In genomic region chr1:26220199-26220912, GRCh38 we compare ENCODE assay signal across 20 cellular contexts. TPM values are rescaled to one million over a fixed set of nuclear protein-coding genes. Genes with fewer than 3 reads are reported as not detected.
"Had no signal": no experiment of that assay in that cellular context is flagged by ENCODE, and none has a peak within 500 bp of the region (broad histone marks: within the 10 kb centered on the region; RNA-seq: fewer than 3 reads in every experiment).

No MANE protein-coding gene starts in this region.

- H3K27me3 ChIP-seq: cardiac muscle cell, colonic mucosa, pancreas, upper lobe of left lung had no signal

- H3K36me3 ChIP-seq: cardiac muscle cell, colonic mucosa, heart right ventricle, left lung, pancreas, upper lobe of left lung had no signal

- H3K27ac Mint-ChIP-seq: WTC11 had no signal

- FAIRE-seq: astrocyte, frontal cortex, islet of Langerhans, pancreas had no signal

- H3K4me3 Mint-ChIP-seq: WTC11 had no signal

- H3K36me3 Mint-ChIP-seq: WTC11 had no signal

- H3K27ac ChIP-seq: cardiac muscle cell, colonic mucosa, heart right ventricle, left lung, pancreas, upper lobe of left lung had no signal

- DNase-seq: activated CD4-positive, alpha-beta T cell treated with anti-CD3 and anti-CD28 coated beads for 48 hours; activated naive CD4-positive, alpha-beta T cell treated with Interleukin-2 at 50 U/mL for 16 hours; colonic mucosa; heart right ventricle; left lung; mesendoderm; pancreas; stimulated activated CD4-positive, alpha-beta T cell treated with anti-CD3 and anti-CD28 coated beads, Interleukin-4, amount 100 ng/mL, for 1 hour; stimulated activated CD8-positive, alpha-beta memory T cell treated with anti-CD3 and anti-CD28 coated beads, Interleukin-4, amount 100 ng/mL, for 48 hours; stimulated activated naive CD8-positive, alpha-beta T cell treated with anti-CD3 and anti-CD28 coated beads, Interleukin-15, Interleukin-2, amounts not matched to agents 100 U/mL and 50 U/mL, for 24 hours had no signal

- H3K9me3 ChIP-seq: colonic mucosa, heart right ventricle, left lung, pancreas, upper lobe of left lung had no signal

- H3K9me3 Mint-ChIP-seq: WTC11 had no signal

- H3K4me1 ChIP-seq: colonic mucosa, pancreas had no signal

- ATAC-seq: heart right ventricle; left lung; pancreas; stimulated activated naive CD8-positive, alpha-beta T cell treated with anti-CD3 and anti-CD28 coated beads, Interleukin-15, Interleukin-2, amounts not matched to agents 100 U/mL and 50 U/mL, for 24 hours; WTC11 had no signal

- H3K4me3 ChIP-seq: cardiac muscle cell, colonic mucosa, heart right ventricle, left lung, pancreas, upper lobe of left lung had no signal

RNA-seq across cellular contexts. Expression of gene CATSPER4, which starts 30.0 kb away (rescaled TPM):
- total RNA-seq: astrocyte, cardiac muscle cell, colonic mucosa, fibroblast of lung, frontal cortex, heart right ventricle, left lung, pancreas, renal cortical epithelial cell, temporal lobe, upper lobe of left lung had no signal
- polyA plus RNA-seq: fibroblast of lung, heart right ventricle, neural cell had no signal

RNA-seq across cellular contexts. Expression of gene CNKSR1, which starts 43.1 kb away (rescaled TPM):
- total RNA-seq: fibroblast of lung had no signal
- polyA plus RNA-seq: fibroblast of lung had no signal

RNA-seq across cellular contexts. Expression of gene ZNF593OS, which starts 48.7 kb away (rescaled TPM):
- total RNA-seq: astrocyte, cardiac muscle cell, colonic mucosa, fibroblast of lung, frontal cortex, heart right ventricle, left lung, pancreas, renal cortical epithelial cell, temporal lobe, upper lobe of left lung, WTC11 had no signal
- polyA plus RNA-seq: fibroblast of lung, neural cell had no signal
